Comparison of ENCODE assay signal across 15 cellular contexts in genomic region chr1:56394298-56394697, GRCh38.
DNase-seq lines count a peak whose midpoint lies in the region; ATAC-seq, FAIRE-seq and TF ChIP-seq lines count a peak whose summit lies in the region.
"Had no signal": no experiment of that assay in that cellular context is flagged by ENCODE, and none has a peak within 500 bp of the region (broad histone marks: within the 10 kb centered on the region; RNA-seq: fewer than 3 reads in every experiment).

No MANE protein-coding gene starts in this region.

- H3K23ac ChIP-seq in trophoblast cell (ENCODE audit: low read length) = no peak overlapping the region

- DNase-seq in astrocyte (ENCODE audit: low read depth) = peak; percentile 45
- peak; percentile 30 for DNase-seq in fibroblast of gingiva (ENCODE audit: low read depth)
- DNase-seq in trophoblast cell = peak; percentile 32 to 46
- DNase-seq in stomach = no peak
- no peak for DNase-seq in GM12891 (ENCODE audit: insufficient read length, low spot score)
- DNase-seq: ACHN; CD4-positive, CD25-positive, alpha-beta regulatory T cell; DMS 273 treated with DMSO at 0.1 percent for 48 hours had no signal

- no peak overlapping the region for H4K12ac ChIP-seq in trophoblast cell (ENCODE audit: low read depth, low read length)

- no peak for ATAC-seq in stimulated activated memory B cell treated with anti-CD40 and anti-IgM and Interleukin-4, amounts not matched to agents 10 μg/mL and 1 μg/mL and 100 μg/mL, for 72 hours
- no peak for ATAC-seq in GM18498 (IDR thresholded peaks at IDR 0.05; ENCODE audit: unreplicated experiment)
- ATAC-seq: HCT116 had no signal

- H4K20me1 ChIP-seq in astrocyte (ENCODE audit: insufficient read depth, low read length) = no peaks in the 10 kb centered on the region
- H4K20me1 ChIP-seq: BLaER1 treated with 17β-estradiol and CSF1 and Interleukin-3, amounts not matched to agents 10 nM and 100 nM had no signal

- H3K9ac ChIP-seq in astrocyte (ENCODE audit: low read length) = no peak overlapping the region
- H3K9ac ChIP-seq in trophoblast cell (ENCODE audit: low read length) = no peak overlapping the region
- H3K9ac ChIP-seq in skeletal muscle tissue (ENCODE audit: low read depth in 1 of 3, low read length in 3 of 3) = no peak overlapping the region
- H3K9ac ChIP-seq: BLaER1 treated with 17β-estradiol and CSF1 and Interleukin-3, amounts not matched to agents 10 nM and 100 nM had no signal

- TF ChIP-seq EP300 in stomach (IDR thresholded peaks at IDR 0.05) = no peak

- no peak overlapping the region for H4K8ac ChIP-seq in trophoblast cell (ENCODE audit: low read depth, low read length)

- WGBS in trophoblast cell (ENCODE audit: extremely low coverage, insufficient coverage, insufficient read length) = no CpG with 5 or more reads among the region's 6 CpGs
- WGBS in stomach, 5 donors = 76 to 94% (median 92%) methylated on average over 6 of the region's 6 CpGs

- no peak overlapping the region for H2BK12ac ChIP-seq in trophoblast cell (ENCODE audit: low read length)

- H3K4me2 ChIP-seq in astrocyte (ENCODE audit: low read length) = no peak overlapping the region
- H3K4me2 ChIP-seq in trophoblast cell (ENCODE audit: low read length) = no peak overlapping the region
- H3K4me2 ChIP-seq: BLaER1 treated with 17β-estradiol and CSF1 and Interleukin-3, amounts not matched to agents 10 nM and 100 nM had no signal

- H3K4me3 Mint-ChIP-seq in astrocyte (ENCODE audit: unreplicated experiment) = no peak overlapping the region
- no peak overlapping the region for H3K4me3 Mint-ChIP-seq in stimulated activated memory B cell treated with anti-CD40 and anti-IgM and Interleukin-4, amounts not matched to agents 10 μg/mL and 1 μg/mL and 100 μg/mL, for 72 hours
- H3K4me3 Mint-ChIP-seq: CD4-positive, CD25-positive, alpha-beta regulatory T cell had no signal

- H2BK120ac ChIP-seq in trophoblast cell (ENCODE audit: insufficient read depth, low read length, poor library complexity) = no peak overlapping the region

- TF ChIP-seq POLR2A in stomach (IDR thresholded peaks at IDR 0.05) (no peak), GM12891 (IDR thresholded peaks at IDR 0.05; ENCODE audit: low read depth, low read length) (no peak)

- H3K27me3 ChIP-seq in astrocyte (ENCODE audit: insufficient read depth, low read length) (no peaks in the 10 kb centered on the region), trophoblast cell (ENCODE audit: insufficient read depth, low read length) (no peaks in the 10 kb centered on the region), skeletal muscle tissue (ENCODE audit: control insufficient read depth in 3 of 3, insufficient read depth in 3 of 3, low read length in 3 of 3) (no peaks in the 10 kb centered on the region), stomach (no peaks in the 10 kb centered on the region)
- H3K27me3 ChIP-seq: BLaER1 treated with 17β-estradiol and CSF1 and Interleukin-3, amounts not matched to agents 10 nM and 100 nM had no signal

- no peaks in the 10 kb centered on the region for H3K36me3 Mint-ChIP-seq in astrocyte (ENCODE audit: low read depth, unreplicated experiment)
- no peaks in the 10 kb centered on the region for H3K36me3 Mint-ChIP-seq in stimulated activated memory B cell treated with anti-CD40 and anti-IgM and Interleukin-4, amounts not matched to agents 10 μg/mL and 1 μg/mL and 100 μg/mL, for 72 hours
- H3K36me3 Mint-ChIP-seq: CD4-positive, CD25-positive, alpha-beta regulatory T cell had no signal

- no peak overlapping the region for H3K18ac ChIP-seq in trophoblast cell (ENCODE audit: low read length)

- H3K14ac ChIP-seq in trophoblast cell (ENCODE audit: low read length) = no peak overlapping the region

- H3K9me3 Mint-ChIP-seq in astrocyte (ENCODE audit: unreplicated experiment) = peaks cover 2% of the 10 kb centered on the region
- no peaks in the 10 kb centered on the region for H3K9me3 Mint-ChIP-seq in stimulated activated memory B cell treated with anti-CD40 and anti-IgM and Interleukin-4, amounts not matched to agents 10 μg/mL and 1 μg/mL and 100 μg/mL, for 72 hours

- H3K79me1 ChIP-seq in trophoblast cell (ENCODE audit: low read length) = peaks cover 2% of the 10 kb centered on the region

- no peak for TF ChIP-seq CTCF in astrocyte (IDR thresholded peaks at IDR 0.05; ENCODE audit: insufficient read depth, low read depth, low read length)
- no peak for TF ChIP-seq CTCF in stomach (IDR thresholded peaks at IDR 0.05)

- no peaks in the 10 kb centered on the region for H3K9me3 ChIP-seq in astrocyte (ENCODE audit: insufficient read depth, low read depth, low read length)
- H3K9me3 ChIP-seq in trophoblast cell (ENCODE audit: insufficient read depth, low read depth, low read length) = no peaks in the 10 kb centered on the region
- no peaks in the 10 kb centered on the region for H3K9me3 ChIP-seq in skeletal muscle tissue (ENCODE audit: control insufficient read depth in 3 of 3, low read length in 3 of 3)
- no peaks in the 10 kb centered on the region for H3K9me3 ChIP-seq in stomach
- H3K9me3 ChIP-seq: BLaER1 treated with 17β-estradiol and CSF1 and Interleukin-3, amounts not matched to agents 10 nM and 100 nM had no signal

- H2BK5ac ChIP-seq in trophoblast cell (ENCODE audit: low read depth, low read length, poor library complexity) = no peak overlapping the region

- H3K27ac ChIP-seq in astrocyte (ENCODE audit: low read depth, low read length) (no peak overlapping the region), trophoblast cell (ENCODE audit: low read depth, low read length) (no peak overlapping the region), skeletal muscle tissue (ENCODE audit: low read depth, low read length) (peak overlapping the region; percentile 14), stomach (no peak overlapping the region)
- H3K27ac ChIP-seq: BLaER1 treated with 17β-estradiol and CSF1 and Interleukin-3, amounts not matched to agents 10 nM and 100 nM; HL-60 had no signal

- intact Hi-C loops in stomach (cut with DNase I; ENCODE audit: low total_unique reads) = no loop called here

- H2AFZ ChIP-seq in astrocyte (ENCODE audit: low read depth, low read length) (no peak overlapping the region), trophoblast cell (ENCODE audit: insufficient read depth, low read length, poor library complexity) (no peak overlapping the region)

- no peak overlapping the region for H4K91ac ChIP-seq in trophoblast cell (ENCODE audit: low read depth, low read length)

- no peak overlapping the region for H3K27ac Mint-ChIP-seq in astrocyte (ENCODE audit: unreplicated experiment)
- no peak overlapping the region for H3K27ac Mint-ChIP-seq in stimulated activated memory B cell treated with anti-CD40 and anti-IgM and Interleukin-4, amounts not matched to agents 10 μg/mL and 1 μg/mL and 100 μg/mL, for 72 hours
- H3K27ac Mint-ChIP-seq: CD4-positive, CD25-positive, alpha-beta regulatory T cell had no signal

- no peak overlapping the region for H2AK5ac ChIP-seq in trophoblast cell (ENCODE audit: low read length)

- H3K27me3 Mint-ChIP-seq in astrocyte (ENCODE audit: low read depth, unreplicated experiment) = peaks cover 32% of the 10 kb centered on the region
- peaks cover 7% of the 10 kb centered on the region for H3K27me3 Mint-ChIP-seq in stimulated activated memory B cell treated with anti-CD40 and anti-IgM and Interleukin-4, amounts not matched to agents 10 μg/mL and 1 μg/mL and 100 μg/mL, for 72 hours
- H3K27me3 Mint-ChIP-seq: CD4-positive, CD25-positive, alpha-beta regulatory T cell had no signal

- no peak overlapping the region for H3K4ac ChIP-seq in trophoblast cell (ENCODE audit: low read depth, low read length)

- H3K36me3 ChIP-seq in astrocyte (ENCODE audit: insufficient read depth, low read length) (no peaks in the 10 kb centered on the region), trophoblast cell (ENCODE audit: control insufficient read depth in 1 of 2, insufficient read depth in 2 of 2, low read length in 2 of 2) (no peaks in the 10 kb centered on the region), skeletal muscle tissue (ENCODE audit: control insufficient read depth in 3 of 3, insufficient read depth in 3 of 3, low read length in 3 of 3) (no peaks in the 10 kb centered on the region), stomach (no peaks in the 10 kb centered on the region)
- H3K36me3 ChIP-seq: BLaER1 treated with 17β-estradiol and CSF1 and Interleukin-3, amounts not matched to agents 10 nM and 100 nM had no signal

- H3K4me1 ChIP-seq in astrocyte (ENCODE audit: insufficient read depth, low read length) (no peaks in the 10 kb centered on the region), trophoblast cell (ENCODE audit: control insufficient read depth in 1 of 2, insufficient read depth in 2 of 2, low read length in 2 of 2) (peaks cover 3 to 6% of the 10 kb centered on the region in 2 experiments), skeletal muscle tissue (ENCODE audit: control insufficient read depth in 3 of 3, insufficient read depth in 3 of 3, low read length in 3 of 3) (peaks cover 3 to 5% (median 3%) of the 10 kb centered on the region in 3 donors), stomach (peaks cover 0 to 16% (median 6%) of the 10 kb centered on the region in 4 donors)
- H3K4me1 ChIP-seq: BLaER1 treated with 17β-estradiol and CSF1 and Interleukin-3, amounts not matched to agents 10 nM and 100 nM had no signal

- H3K4me1 Mint-ChIP-seq in astrocyte (ENCODE audit: low read depth, unreplicated experiment) = no peaks in the 10 kb centered on the region
- no peaks in the 10 kb centered on the region for H3K4me1 Mint-ChIP-seq in stimulated activated memory B cell treated with anti-CD40 and anti-IgM and Interleukin-4, amounts not matched to agents 10 μg/mL and 1 μg/mL and 100 μg/mL, for 72 hours
- H3K4me1 Mint-ChIP-seq: CD4-positive, CD25-positive, alpha-beta regulatory T cell had no signal

- no peaks in the 10 kb centered on the region for H3K79me2 ChIP-seq in astrocyte (ENCODE audit: insufficient read depth, low read length)
- H3K79me2 ChIP-seq in trophoblast cell (ENCODE audit: control insufficient read depth, insufficient read depth, low read length, poor library complexity) = no peaks in the 10 kb centered on the region

- FAIRE-seq in astrocyte (lab: Jason Lieb, UNC) = no peak
- no peak for FAIRE-seq in GM12891 (lab: Jason Lieb, UNC)
- FAIRE-seq: H1 had no signal

- H3K4me3 ChIP-seq in astrocyte (ENCODE audit: insufficient read depth, low read depth, low read length) (no peak overlapping the region), trophoblast cell (ENCODE audit: low read depth, low read length) (no peak overlapping the region), skeletal muscle tissue (ENCODE audit: low read length in 3 of 3) (no peak overlapping the region), stomach (no peak overlapping the region)
- H3K4me3 ChIP-seq: BLaER1 treated with 17β-estradiol and CSF1 and Interleukin-3, amounts not matched to agents 10 nM and 100 nM had no signal

TF ChIP-seq in GM12891, 5 proteins besides CTCF, POLR2A, EP300 and RAD21:
- TF ChIP-seq SPI1 (IDR thresholded peaks at IDR 0.05; ENCODE audit: low read depth, low read length) = no peak
- no peak for TF ChIP-seq PAX5 (IDR thresholded peaks at IDR 0.05; ENCODE audit: insufficient read depth, low read length, severe bottlenecking)
- TF ChIP-seq POU2F2 (IDR thresholded peaks at IDR 0.05; ENCODE audit: low read depth, low read length) = no peak
- TF ChIP-seq POLR2AphosphoS5 (IDR thresholded peaks at IDR 0.05; ENCODE audit: low read depth, low read length) = no peak
- TF ChIP-seq TAF1 (IDR thresholded peaks at IDR 0.05; ENCODE audit: low read depth, low read length) = no peak

Comparison
In these comparisons a context has a peak if more than half of its experiments do, and no peak if none do; other contexts are left out.
1. DNase-seq: peak in astrocyte (single experiment), fibroblast of gingiva (single experiment) and trophoblast cell (2 of 2); none in stomach (single experiment) and GM12891 (single experiment).